8 cellular contexts compared by ENCODE assay signal in the genomic region with DNA sequence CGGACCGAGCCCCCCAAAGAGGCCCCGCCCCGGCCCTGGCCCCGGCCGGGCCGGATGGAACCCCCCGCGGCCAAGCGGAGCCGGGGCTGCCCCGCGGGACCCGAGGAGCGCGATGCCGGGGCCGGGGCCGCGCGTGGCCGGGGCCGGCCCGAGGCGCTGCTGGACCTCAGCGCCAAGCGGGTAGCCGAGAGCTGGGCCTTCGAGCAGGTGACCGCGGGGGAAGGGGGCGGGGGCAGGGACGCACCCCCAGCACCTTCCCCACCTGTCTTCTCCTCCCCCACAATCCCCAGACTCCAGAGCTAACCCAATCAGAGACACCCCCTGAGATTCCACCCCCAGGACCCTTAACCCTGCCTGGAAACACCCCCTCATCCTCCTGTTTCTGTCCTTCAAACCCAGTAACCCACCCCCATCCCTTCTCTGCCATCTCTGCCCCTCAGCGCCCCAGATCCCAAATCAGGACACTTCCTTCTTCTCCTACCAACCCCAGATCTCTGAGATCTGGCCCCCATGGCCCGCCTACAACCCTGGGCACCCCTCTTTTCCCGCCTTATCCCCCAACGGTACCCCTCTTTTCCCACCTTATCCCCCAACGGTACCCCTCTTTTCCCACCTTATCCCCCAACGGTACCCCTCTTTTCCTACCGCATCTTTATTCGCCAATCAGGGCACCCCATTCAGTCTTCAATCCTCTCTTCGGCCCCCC. TPM values are rescaled to one million over a fixed set of nuclear protein-coding genes. Genes with fewer than 3 reads are reported as not detected.
DNase-seq lines count a peak whose midpoint lies in the region; ATAC-seq lines count a peak whose summit lies in the region.

No MANE protein-coding gene starts in this region.

- peaks cover 8 to 10% of the 10 kb centered on the region in 2 experiments for H3K4me1 ChIP-seq in trophoblast cell (ENCODE audit: control insufficient read depth in 1 of 2, insufficient read depth in 2 of 2, low read length in 2 of 2)

- no peak overlapping the region for H3K23ac ChIP-seq in trophoblast cell (ENCODE audit: low read length)

- peak overlapping the region; percentile 86 for H3K27ac Mint-ChIP-seq in activated naive CD4-positive, alpha-beta T cell treated with anti-CD3 and anti-CD28 coated beads, Interleukin-2, amount 10 ng/mL, durations not matched to agents 7 days and 5 days
- peak overlapping the region; percentile 70 to 82 for H3K27ac Mint-ChIP-seq in T-cell

- no peak overlapping the region for H2BK12ac ChIP-seq in trophoblast cell (ENCODE audit: low read length)

- H3K27me3 Mint-ChIP-seq in activated naive CD4-positive, alpha-beta T cell treated with anti-CD3 and anti-CD28 coated beads, Interleukin-2, amount 10 ng/mL, durations not matched to agents 7 days and 5 days: no peaks in the 10 kb centered on the region
- H3K27me3 Mint-ChIP-seq in T-cell: no peaks in the 10 kb centered on the region

- ATAC-seq in HG02973 (IDR thresholded peaks at IDR 0.05; ENCODE audit: unreplicated experiment): peak; percentile 31
- peak; percentile 9 to 18 (median 12) for ATAC-seq in T-cell (replicated peaks in 1 of 4)

- no peaks in the 10 kb centered on the region for H3K9me3 ChIP-seq in trophoblast cell (ENCODE audit: insufficient read depth, low read depth, low read length)

- no peaks in the 10 kb centered on the region for H3K27me3 ChIP-seq in trophoblast cell (ENCODE audit: insufficient read depth, low read length)

- peaks cover 13% of the 10 kb centered on the region for H3K79me1 ChIP-seq in trophoblast cell (ENCODE audit: low read length)

- H4K91ac ChIP-seq in trophoblast cell (ENCODE audit: low read depth, low read length): peak overlapping the region; percentile 87

- H3K4me3 ChIP-seq in trophoblast cell (ENCODE audit: low read depth, low read length): peak overlapping the region; percentile 89

- CTCF ChIA-PET in activated naive CD4-positive, alpha-beta T cell treated with anti-CD3 and anti-CD28 coated beads, Interleukin-2, amount 10 ng/mL, durations not matched to agents 7 days and 5 days (lab: Charles Lee): interaction anchor here (1.4 to 2.7 kb wide), 2 partner anchors 40 to 66 kb away, joined by 4 to 11 read pairs; no protein-coding TSS in a partner anchor
- CTCF ChIA-PET in T-cell (lab: Charles Lee): interaction anchor here in 1 of 2 donors (0.6 to 0.8 kb wide), 3 partner anchors 11 to 202 kb away, joined by 3 to 8 read pairs (median 5); no protein-coding TSS in a partner anchor

- peaks cover 32% of the 10 kb centered on the region for H3K4me1 Mint-ChIP-seq in activated naive CD4-positive, alpha-beta T cell treated with anti-CD3 and anti-CD28 coated beads, Interleukin-2, amount 10 ng/mL, durations not matched to agents 7 days and 5 days
- peaks cover 26 to 29% (median 28%) of the 10 kb centered on the region in 3 donors for H3K4me1 Mint-ChIP-seq in T-cell

- WGBS in trophoblast cell (ENCODE audit: extremely low coverage, insufficient coverage, insufficient read length): no CpG with 5 or more reads among the region's 42 CpGs

- peaks cover 4% of the 10 kb centered on the region for H3K36me3 Mint-ChIP-seq in activated naive CD4-positive, alpha-beta T cell treated with anti-CD3 and anti-CD28 coated beads, Interleukin-2, amount 10 ng/mL, durations not matched to agents 7 days and 5 days
- H3K36me3 Mint-ChIP-seq in T-cell: no peaks in the 10 kb centered on the region

- H3K79me2 ChIP-seq in trophoblast cell (ENCODE audit: control insufficient read depth, insufficient read depth, low read length, poor library complexity): peaks cover 10% of the 10 kb centered on the region

- H3K9me3 Mint-ChIP-seq in activated naive CD4-positive, alpha-beta T cell treated with anti-CD3 and anti-CD28 coated beads, Interleukin-2, amount 10 ng/mL, durations not matched to agents 7 days and 5 days: no peaks in the 10 kb centered on the region
- no peaks in the 10 kb centered on the region for H3K9me3 Mint-ChIP-seq in T-cell

- H2BK120ac ChIP-seq in trophoblast cell (ENCODE audit: insufficient read depth, low read length, poor library complexity): peak overlapping the region; percentile 25

- peak; percentile 45 for DNase-seq in activated naive CD4-positive, alpha-beta T cell treated with anti-CD3 and anti-CD28 coated beads, Interleukin-2, amount 10 ng/mL, durations not matched to agents 7 days and 5 days
- no peak for DNase-seq in activated naive CD4-positive, alpha-beta T cell treated with Interleukin-2 at 50 U/mL for 16 hours
- DNase-seq in T-cell (no peak), germinal center (ENCODE audit: low spot score) (peak; percentile 37), trophoblast cell (peak in 1 of 2 donors; percentile 42), GM19240 (ENCODE audit: insufficient read length, low spot score) (no peak), NCI-H82 treated with DMSO at 0.1 percent for 48 hours (lab: John Stamatoyannopoulos, UW; ENCODE audit: unreplicated experiment) (no peak)

- peak overlapping the region; percentile 51 for H2AFZ ChIP-seq in trophoblast cell (ENCODE audit: insufficient read depth, low read length, poor library complexity)

- H3K4ac ChIP-seq in trophoblast cell (ENCODE audit: low read depth, low read length): peak overlapping the region; percentile 78

- H3K4me2 ChIP-seq in trophoblast cell (ENCODE audit: low read length): peak overlapping the region; percentile 99

- peak overlapping the region; percentile 83 for H3K9ac ChIP-seq in trophoblast cell (ENCODE audit: low read length)

- peak overlapping the region; percentile 66 for H3K18ac ChIP-seq in trophoblast cell (ENCODE audit: low read length)

- POLR2A ChIA-PET in T-cell (lab: Charles Lee): no interaction called here

- peak overlapping the region; percentile 79 for H4K8ac ChIP-seq in trophoblast cell (ENCODE audit: low read depth, low read length)

- peak overlapping the region; percentile 83 for H3K14ac ChIP-seq in trophoblast cell (ENCODE audit: low read length)

- H3K36me3 ChIP-seq in trophoblast cell (ENCODE audit: control insufficient read depth in 1 of 2, insufficient read depth in 2 of 2, low read length in 2 of 2): peaks cover 0 to 5% of the 10 kb centered on the region in 2 experiments

- H4K12ac ChIP-seq in trophoblast cell (ENCODE audit: low read depth, low read length): peak overlapping the region; percentile 61

- peak overlapping the region; percentile 76 for H2BK5ac ChIP-seq in trophoblast cell (ENCODE audit: low read depth, low read length, poor library complexity)

- H3K27ac ChIP-seq in trophoblast cell (ENCODE audit: low read depth, low read length): no peak overlapping the region

- peak overlapping the region; percentile 78 for H3K4me3 Mint-ChIP-seq in activated naive CD4-positive, alpha-beta T cell treated with anti-CD3 and anti-CD28 coated beads, Interleukin-2, amount 10 ng/mL, durations not matched to agents 7 days and 5 days
- H3K4me3 Mint-ChIP-seq in T-cell: peak overlapping the region; percentile 70 to 97 (median 80)

- H2AK5ac ChIP-seq in trophoblast cell (ENCODE audit: low read length): no peak overlapping the region

RNA-seq across cellular contexts. Expression of gene ZSWIM4, which starts 0.5 kb away (rescaled TPM):
- total RNA-seq in T-cell: 1 to 10 TPM; 5.4 to 9.8 (median 9.0) TPM
- 13.1 and 14.3 TPM in 2 replicates for polyA plus RNA-seq in trophoblast cell (2013)

RNA-seq across cellular contexts. Expression of gene C19orf53, which starts 21.5 kb away (rescaled TPM):
- total RNA-seq in T-cell: 10 to 100 TPM; 69.7 to 82.1 (median 76.8) TPM
- polyA plus RNA-seq in trophoblast cell (2013): 270 and 271 TPM in 2 replicates

RNA-seq across cellular contexts. Expression of gene MRI1, which starts 31.4 kb away (rescaled TPM):
- 100 to 1,000 TPM in 2 of 5 donors, 10 to 100 TPM in 3; 37.6 to 107 (median 94.3) TPM for total RNA-seq in T-cell
- polyA plus RNA-seq in trophoblast cell (2013): 24.5 and 25.8 TPM in 2 replicates

Comparison
In these comparisons a context has a peak if more than half of its experiments do, and no peak if none do; other contexts are left out.
1. DNase-seq: peak in activated naive CD4-positive, alpha-beta T cell treated with anti-CD3 and anti-CD28 coated beads, Interleukin-2, amount 10 ng/mL, durations not matched to agents 7 days and 5 days (single experiment) and germinal center (single experiment); none in activated naive CD4-positive, alpha-beta T cell treated with Interleukin-2 at 50 U/mL for 16 hours (single experiment), T-cell (0 of 34), GM19240 (single experiment) and NCI-H82 treated with DMSO at 0.1 percent for 48 hours (single experiment).